8 cellular contexts compared by ENCODE assay signal in genomic region chr11:85628771-85629341, GRCh38. TPM values are rescaled to one million over a fixed set of nuclear protein-coding genes. Genes with fewer than 3 reads are reported as not detected.
A peak's percentile ranks its signal among the peaks of the same experiment; 100 is the strongest.
DNase-seq lines count a peak whose midpoint lies in the region; ATAC-seq lines count a peak whose summit lies in the region.

No MANE protein-coding gene starts in this region.

- H3K4me1 ChIP-seq in CD4-positive, CD25-positive, alpha-beta regulatory T cell (ENCODE audit: control insufficient read depth, insufficient read depth, low read length, poor library complexity, severe bottlenecking) = peaks cover 17% of the 10 kb centered on the region

- H3K27ac ChIP-seq in CD4-positive, CD25-positive, alpha-beta regulatory T cell (ENCODE audit: insufficient read depth, low read length, poor library complexity, severe bottlenecking) = peak overlapping the region; percentile 81

- peak in 1 of 2 donors; percentile 0 for ATAC-seq in CD4-positive, CD25-positive, alpha-beta regulatory T cell (ENCODE audit: low read depth in 2 of 2)
- peak; percentile 19 for ATAC-seq in GM21390 (IDR thresholded peaks at IDR 0.05; ENCODE audit: unreplicated experiment)
- no peak for ATAC-seq in stimulated activated memory B cell treated with anti-CD40 and anti-IgM and Interleukin-4, amounts not matched to agents 10 μg/mL and 1 μg/mL and 100 μg/mL, for 72 hours

- peak overlapping the region; percentile 96 to 98 (median 96) for H3K27ac Mint-ChIP-seq in CD4-positive, CD25-positive, alpha-beta regulatory T cell
- peak overlapping the region; percentile 82 to 97 (median 93) for H3K27ac Mint-ChIP-seq in IgD-negative memory B cell
- H3K27ac Mint-ChIP-seq in stimulated activated memory B cell treated with anti-CD40 and anti-IgM and Interleukin-4, amounts not matched to agents 10 μg/mL and 1 μg/mL and 100 μg/mL, for 72 hours = peak overlapping the region; percentile 86

- DNase-seq in CD4-positive, CD25-positive, alpha-beta regulatory T cell = no peak
- DNase-seq in amniotic stem cell (lab: John Stamatoyannopoulos, UW) (peak; percentile 48), iris pigment epithelial cell (ENCODE audit: low read depth) (peak; percentile 10), DMS153 (lab: John Stamatoyannopoulos, UW) (no peak), putamen (ENCODE audit: low spot score) (no peak)

- peaks cover 6% of the 10 kb centered on the region for H3K36me3 Mint-ChIP-seq in CD4-positive, CD25-positive, alpha-beta regulatory T cell
- H3K36me3 Mint-ChIP-seq in IgD-negative memory B cell = peaks cover 4% of the 10 kb centered on the region
- peaks cover 6% of the 10 kb centered on the region for H3K36me3 Mint-ChIP-seq in stimulated activated memory B cell treated with anti-CD40 and anti-IgM and Interleukin-4, amounts not matched to agents 10 μg/mL and 1 μg/mL and 100 μg/mL, for 72 hours

- no peaks in the 10 kb centered on the region for H3K27me3 Mint-ChIP-seq in CD4-positive, CD25-positive, alpha-beta regulatory T cell
- no peaks in the 10 kb centered on the region for H3K27me3 Mint-ChIP-seq in IgD-negative memory B cell
- H3K27me3 Mint-ChIP-seq in stimulated activated memory B cell treated with anti-CD40 and anti-IgM and Interleukin-4, amounts not matched to agents 10 μg/mL and 1 μg/mL and 100 μg/mL, for 72 hours = no peaks in the 10 kb centered on the region

- H3K36me3 ChIP-seq in CD4-positive, CD25-positive, alpha-beta regulatory T cell (ENCODE audit: control insufficient read depth, insufficient read depth, low read length) = peaks cover 18% of the 10 kb centered on the region

- no peaks in the 10 kb centered on the region for H3K9me3 ChIP-seq in CD4-positive, CD25-positive, alpha-beta regulatory T cell (ENCODE audit: control insufficient read depth in 2 of 2, low read length in 2 of 2)

- peaks cover 2% of the 10 kb centered on the region for H3K27me3 ChIP-seq in CD4-positive, CD25-positive, alpha-beta regulatory T cell (ENCODE audit: control insufficient read depth, insufficient read depth, low read length)

- H3K9me3 Mint-ChIP-seq in CD4-positive, CD25-positive, alpha-beta regulatory T cell = no peaks in the 10 kb centered on the region
- H3K9me3 Mint-ChIP-seq in IgD-negative memory B cell = no peaks in the 10 kb centered on the region
- no peaks in the 10 kb centered on the region for H3K9me3 Mint-ChIP-seq in stimulated activated memory B cell treated with anti-CD40 and anti-IgM and Interleukin-4, amounts not matched to agents 10 μg/mL and 1 μg/mL and 100 μg/mL, for 72 hours

- peaks cover 17 to 58% (median 37%) of the 10 kb centered on the region in 4 donors for H3K4me1 Mint-ChIP-seq in CD4-positive, CD25-positive, alpha-beta regulatory T cell
- H3K4me1 Mint-ChIP-seq in IgD-negative memory B cell = peaks cover 19 to 24% (median 20%) of the 10 kb centered on the region in 3 donors
- H3K4me1 Mint-ChIP-seq in stimulated activated memory B cell treated with anti-CD40 and anti-IgM and Interleukin-4, amounts not matched to agents 10 μg/mL and 1 μg/mL and 100 μg/mL, for 72 hours = peaks cover 26% of the 10 kb centered on the region

- peak overlapping the region; percentile 90 to 99 (median 98) for H3K4me3 Mint-ChIP-seq in CD4-positive, CD25-positive, alpha-beta regulatory T cell
- H3K4me3 Mint-ChIP-seq in IgD-negative memory B cell = peak overlapping the region; percentile 95 to 99 (median 96)
- H3K4me3 Mint-ChIP-seq in stimulated activated memory B cell treated with anti-CD40 and anti-IgM and Interleukin-4, amounts not matched to agents 10 μg/mL and 1 μg/mL and 100 μg/mL, for 72 hours = peak overlapping the region; percentile 93

- peak overlapping the region; percentile 100 for H3K4me3 ChIP-seq in CD4-positive, CD25-positive, alpha-beta regulatory T cell (ENCODE audit: low read depth, low read length)

RNA-seq across cellular contexts. Expression of gene TMEM126B, which starts 0.5 kb away (rescaled TPM):
- total RNA-seq in CD4-positive, CD25-positive, alpha-beta regulatory T cell = 21.7 TPM
- polyA plus RNA-seq in CD4-positive, CD25-positive, alpha-beta regulatory T cell = 10 to 100 TPM; 52.8 to 76.7 (median 65.6) TPM
- polyA plus RNA-seq in IgD-negative memory B cell = 34.4 TPM

RNA-seq across cellular contexts. Expression of gene DLG2, which starts 1.7 kb away (rescaled TPM):
- 2.0 TPM for total RNA-seq in CD4-positive, CD25-positive, alpha-beta regulatory T cell
- polyA plus RNA-seq in CD4-positive, CD25-positive, alpha-beta regulatory T cell = 1 to 10 TPM in 1 of 4 donors, under 1 TPM in 3; 0.26 to 1.9 (median 0.93) TPM
- 2.0 TPM for polyA plus RNA-seq in IgD-negative memory B cell

RNA-seq across cellular contexts. Expression of gene TMEM126A, which starts 18.9 kb away (rescaled TPM):
- 22.3 TPM for total RNA-seq in CD4-positive, CD25-positive, alpha-beta regulatory T cell
- 10 to 100 TPM; 69.2 to 78.7 (median 73.0) TPM for polyA plus RNA-seq in CD4-positive, CD25-positive, alpha-beta regulatory T cell
- 59.1 TPM for polyA plus RNA-seq in IgD-negative memory B cell

RNA-seq across cellular contexts. Expression of gene CREBZF, which starts 36.1 kb away (rescaled TPM):
- 57.0 TPM for total RNA-seq in CD4-positive, CD25-positive, alpha-beta regulatory T cell
- polyA plus RNA-seq in CD4-positive, CD25-positive, alpha-beta regulatory T cell = 10 to 100 TPM; 12.1 to 15.4 (median 13.8) TPM
- polyA plus RNA-seq in IgD-negative memory B cell = 16.0 TPM

RNA-seq across cellular contexts. Expression of gene CCDC89, which starts 57.1 kb away (rescaled TPM):
- not detected for total RNA-seq in CD4-positive, CD25-positive, alpha-beta regulatory T cell
- polyA plus RNA-seq in CD4-positive, CD25-positive, alpha-beta regulatory T cell = not detected
- not detected for polyA plus RNA-seq in IgD-negative memory B cell

Comparison
In these comparisons a context has a peak if more than half of its experiments do, and no peak if none do; other contexts are left out.
1. DNase-seq: peak in amniotic stem cell (single experiment) and iris pigment epithelial cell (single experiment); none in CD4-positive, CD25-positive, alpha-beta regulatory T cell (0 of 3), DMS153 (single experiment) and putamen (single experiment).
2. Peak in every context shown above with its lines, with median percentiles within 50 percentile points of each other: H3K27ac Mint-ChIP-seq and H3K4me3 Mint-ChIP-seq.